ENCODE assay signal across 21 cellular contexts in genomic region chr20:59013031-59013951, GRCh38. TPM values are rescaled to one million over a fixed set of nuclear protein-coding genes. Genes with fewer than 3 reads are reported as not detected.
A peak's percentile ranks its signal among the peaks of the same experiment; 100 is the strongest.
DNase-seq lines count a peak whose midpoint lies in the region; ATAC-seq and TF ChIP-seq lines count a peak whose summit lies in the region.
"Had no signal": no experiment of that assay in that cellular context is flagged by ENCODE, and none has a peak within 500 bp of the region (broad histone marks: within the 10 kb centered on the region; RNA-seq: fewer than 3 reads in every experiment).

No MANE protein-coding gene starts in this region.

- peak; percentile 30 for DNase-seq in right atrium auricular region (ENCODE audit: low spot score)
- DNase-seq in Right ventricle myocardium superior = no peak
- DNase-seq in activated CD8-positive, alpha-beta memory T cell treated with anti-CD3 and anti-CD28 coated beads, Interleukin-2, amount 10 ng/mL, durations not matched to agents 7 days and 5 days = peak; percentile 36
- DNase-seq in naive thymus-derived CD4-positive, alpha-beta T cell = peak in 1 of 9 donors; percentile 13
- peak; percentile 7 for DNase-seq in testis
- DNase-seq in HPDE6-E6E7 (ENCODE audit: extremely low spot score) = no peak
- no peak for DNase-seq in NCI-H128 (lab: John Stamatoyannopoulos, UW; ENCODE audit: unreplicated experiment)
- no peak for DNase-seq in NCI-H446 (lab: John Stamatoyannopoulos, UW)
- DNase-seq: brain microvascular endothelial cell, COR-L47, hippocampal formation, KBM-7, NCI-H187 treated with DMSO at 0.1 percent for 48 hours had no signal

- WGBS in testis, 2 donors = 90 to 91% methylated on average over 17 of the region's 17 CpGs

- TF ChIP-seq CTCF in right atrium auricular region (IDR thresholded peaks at IDR 0.05) (no peak), testis (IDR thresholded peaks at IDR 0.05) (no peak)

- no peak for TF ChIP-seq POLR2A in testis (IDR thresholded peaks at IDR 0.05)

- no peaks in the 10 kb centered on the region for H3K27me3 Mint-ChIP-seq in activated CD8-positive, alpha-beta memory T cell treated with anti-CD3 and anti-CD28 coated beads, Interleukin-2, amount 10 ng/mL, durations not matched to agents 7 days and 5 days
- H3K27me3 Mint-ChIP-seq in naive thymus-derived CD4-positive, alpha-beta T cell = no peaks in the 10 kb centered on the region
- H3K27me3 Mint-ChIP-seq: activated naive CD8-positive, alpha-beta T cell; memory B cell had no signal

- H3K27me3 ChIP-seq in right atrium auricular region (no peaks in the 10 kb centered on the region), testis (no peaks in the 10 kb centered on the region)
- H3K27me3 ChIP-seq in naive thymus-derived CD4-positive, alpha-beta T cell (ENCODE audit: control insufficient read depth in 2 of 2, insufficient read depth in 2 of 2, low read length in 2 of 2) = no peaks in the 10 kb centered on the region
- H3K27me3 ChIP-seq: brain microvascular endothelial cell had no signal

- H3K36me3 Mint-ChIP-seq in activated CD8-positive, alpha-beta memory T cell treated with anti-CD3 and anti-CD28 coated beads, Interleukin-2, amount 10 ng/mL, durations not matched to agents 7 days and 5 days = no peaks in the 10 kb centered on the region
- no peaks in the 10 kb centered on the region for H3K36me3 Mint-ChIP-seq in naive thymus-derived CD4-positive, alpha-beta T cell
- H3K36me3 Mint-ChIP-seq: activated naive CD8-positive, alpha-beta T cell; memory B cell had no signal

- ATAC-seq in Right ventricle myocardium superior (ENCODE audit: poor library complexity) = no peak
- ATAC-seq in activated CD8-positive, alpha-beta memory T cell treated with anti-CD3 and anti-CD28 coated beads, Interleukin-2, amount 10 ng/mL, durations not matched to agents 7 days and 5 days = no peak
- ATAC-seq in naive thymus-derived CD4-positive, alpha-beta T cell = no peak

- POLR2A ChIA-PET in naive thymus-derived CD4-positive, alpha-beta T cell (lab: Charles Lee) = interaction anchor here (0.6 to 1.4 kb wide), 4 partner anchors 8 to 21 kb away, joined by 3 to 4 read pairs (median 4); partner anchors contain the start of gene ATP5F1E

- H3K36me3 ChIP-seq in right atrium auricular region (no peaks in the 10 kb centered on the region), testis (ENCODE audit: low read depth, missing control alignments) (no peaks in the 10 kb centered on the region)
- no peaks in the 10 kb centered on the region for H3K36me3 ChIP-seq in naive thymus-derived CD4-positive, alpha-beta T cell (ENCODE audit: control insufficient read depth in 2 of 3, insufficient read depth in 3 of 3, low read length in 3 of 3)
- H3K36me3 ChIP-seq: brain microvascular endothelial cell had no signal

- peaks cover 0 to 68% of the 10 kb centered on the region in 2 donors for H3K4me1 ChIP-seq in right atrium auricular region
- H3K4me1 ChIP-seq in naive thymus-derived CD4-positive, alpha-beta T cell (ENCODE audit: control insufficient read depth in 2 of 2, insufficient read depth in 2 of 2, low read length in 2 of 2) = peaks cover 10 to 24% of the 10 kb centered on the region in 2 donors
- H3K4me1 ChIP-seq in testis = peaks cover 20% of the 10 kb centered on the region

- H3K27ac ChIP-seq in right atrium auricular region = no peak overlapping the region
- no peak overlapping the region for H3K27ac ChIP-seq in naive thymus-derived CD4-positive, alpha-beta T cell (ENCODE audit: low read depth, low read length)
- H3K27ac ChIP-seq in testis = no peak overlapping the region
- H3K27ac ChIP-seq: brain microvascular endothelial cell had no signal

- CTCF ChIA-PET in activated CD8-positive, alpha-beta memory T cell treated with anti-CD3 and anti-CD28 coated beads, Interleukin-2, amount 10 ng/mL, durations not matched to agents 7 days and 5 days (lab: Charles Lee) = interaction anchor here (0.9 to 1.4 kb wide), 2 partner anchors 18 to 19 kb away, joined by 3 read pairs; partner anchors contain the start of gene ATP5F1E
- CTCF ChIA-PET in naive thymus-derived CD4-positive, alpha-beta T cell (lab: Charles Lee) = no interaction called here

- no peaks in the 10 kb centered on the region for H3K9me3 ChIP-seq in right atrium auricular region
- H3K9me3 ChIP-seq in naive thymus-derived CD4-positive, alpha-beta T cell (ENCODE audit: control insufficient read depth in 2 of 3, low read length in 3 of 3) = no peaks in the 10 kb centered on the region
- H3K9me3 ChIP-seq in testis = no peaks in the 10 kb centered on the region

- no peaks in the 10 kb centered on the region for H3K9me3 Mint-ChIP-seq in activated CD8-positive, alpha-beta memory T cell treated with anti-CD3 and anti-CD28 coated beads, Interleukin-2, amount 10 ng/mL, durations not matched to agents 7 days and 5 days (ENCODE audit: low read depth)
- no peaks in the 10 kb centered on the region for H3K9me3 Mint-ChIP-seq in naive thymus-derived CD4-positive, alpha-beta T cell
- H3K9me3 Mint-ChIP-seq: memory B cell, neural crest cell had no signal

- H3K4me3 Mint-ChIP-seq in activated CD8-positive, alpha-beta memory T cell treated with anti-CD3 and anti-CD28 coated beads, Interleukin-2, amount 10 ng/mL, durations not matched to agents 7 days and 5 days = no peak overlapping the region
- H3K4me3 Mint-ChIP-seq in naive thymus-derived CD4-positive, alpha-beta T cell = peak overlapping the region in 6 of 10 donors; percentile 2 to 56 (median 22)
- H3K4me3 Mint-ChIP-seq: memory B cell, neural crest cell had no signal

- H3K4me3 ChIP-seq in right atrium auricular region (no peak overlapping the region), testis (no peak overlapping the region)
- no peak overlapping the region for H3K4me3 ChIP-seq in naive thymus-derived CD4-positive, alpha-beta T cell (ENCODE audit: low read length)
- H3K4me3 ChIP-seq: coronary artery had no signal

- intact Hi-C loops in Right ventricle myocardium superior (cut with DNase I) (no loop called here), testis (cut with DNase I; ENCODE audit: low total_unique reads) (no loop called here)
- intact Hi-C loops in naive thymus-derived CD4-positive, alpha-beta T cell (cut with micrococcal nuclease) = no loop called here

- peaks cover 53% of the 10 kb centered on the region for H3K4me1 Mint-ChIP-seq in activated CD8-positive, alpha-beta memory T cell treated with anti-CD3 and anti-CD28 coated beads, Interleukin-2, amount 10 ng/mL, durations not matched to agents 7 days and 5 days
- H3K4me1 Mint-ChIP-seq in naive thymus-derived CD4-positive, alpha-beta T cell = peaks cover 24 to 53% (median 47%) of the 10 kb centered on the region in 7 donors

- no peak overlapping the region for H3K27ac Mint-ChIP-seq in activated CD8-positive, alpha-beta memory T cell treated with anti-CD3 and anti-CD28 coated beads, Interleukin-2, amount 10 ng/mL, durations not matched to agents 7 days and 5 days
- peak overlapping the region in 5 of 9 donors; percentile 12 to 84 (median 55) for H3K27ac Mint-ChIP-seq in naive thymus-derived CD4-positive, alpha-beta T cell
- H3K27ac Mint-ChIP-seq: memory B cell had no signal

RNA-seq across cellular contexts. Expression of gene TUBB1, which starts 5.9 kb away (rescaled TPM):
- under 1 TPM; 0.19 to 0.35 TPM for total RNA-seq in right atrium auricular region
- total RNA-seq in Right ventricle myocardium superior = 0.22 TPM
- total RNA-seq in activated CD8-positive, alpha-beta memory T cell treated with anti-CD3 and anti-CD28 coated beads, Interleukin-2, amount 10 ng/mL, durations not matched to agents 7 days and 5 days = not detected
- 1 to 10 TPM in 1 of 5 experiments, under 1 TPM in 1, not detected in 3; 0.98 to 9.5 TPM for total RNA-seq in naive thymus-derived CD4-positive, alpha-beta T cell
- polyA plus RNA-seq in naive thymus-derived CD4-positive, alpha-beta T cell = under 1 TPM; 0.14 to 0.22 TPM
- under 1 TPM; 0.25 to 0.55 TPM for total RNA-seq in testis
- 1.3 TPM for polyA plus RNA-seq in testis (ENCODE audit: insufficient read depth, low read depth, low replicate concordance)
- total RNA-seq: fibroblast of villous mesenchyme, H4, NCI-H460, neural crest cell, renal cortical epithelial cell had no signal

RNA-seq across cellular contexts. Expression of gene CTSZ, which starts 6.2 kb away (rescaled TPM):
- total RNA-seq in right atrium auricular region (100 to 1,000 TPM; 117 to 152 TPM), Right ventricle myocardium superior (133 TPM), testis (10 to 100 TPM; 49.4 to 77.4 TPM)
- 10 to 100 TPM; 39.6 to 48.0 TPM for total RNA-seq in activated CD8-positive, alpha-beta memory T cell treated with anti-CD3 and anti-CD28 coated beads, Interleukin-2, amount 10 ng/mL, durations not matched to agents 7 days and 5 days
- total RNA-seq in naive thymus-derived CD4-positive, alpha-beta T cell = 100 to 1,000 TPM in 1 of 5 experiments, 10 to 100 TPM in 4; 29.5 to 165 (median 34.1) TPM
- polyA plus RNA-seq in naive thymus-derived CD4-positive, alpha-beta T cell = 1 to 10 TPM; 1.0 to 3.0 TPM
- 120 TPM for polyA plus RNA-seq in testis (ENCODE audit: insufficient read depth, low read depth, low replicate concordance)

RNA-seq across cellular contexts. Expression of gene ATP5F1E, which starts 18.8 kb away (rescaled TPM):
- 10 to 100 TPM; 41.3 to 42.0 TPM for total RNA-seq in right atrium auricular region
- 143 TPM for total RNA-seq in Right ventricle myocardium superior
- total RNA-seq in activated CD8-positive, alpha-beta memory T cell treated with anti-CD3 and anti-CD28 coated beads, Interleukin-2, amount 10 ng/mL, durations not matched to agents 7 days and 5 days = 10 to 100 TPM; 78.3 to 80.8 TPM
- total RNA-seq in naive thymus-derived CD4-positive, alpha-beta T cell = 10 to 100 TPM; 57.0 to 81.7 (median 67.4) TPM
- polyA plus RNA-seq in naive thymus-derived CD4-positive, alpha-beta T cell = 10 to 100 TPM; 31.4 to 75.7 TPM
- total RNA-seq in testis = 10 to 100 TPM; 24.6 to 25.5 TPM
- polyA plus RNA-seq in testis (ENCODE audit: insufficient read depth, low read depth, low replicate concordance) = 76.0 TPM

RNA-seq across cellular contexts. Expression of gene PRELID3B, which starts 29.3 kb away (rescaled TPM):
- total RNA-seq in right atrium auricular region (10 to 100 TPM; 34.6 to 35.2 TPM), Right ventricle myocardium superior (37.6 TPM), testis (10 to 100 TPM; 29.1 to 35.3 TPM)
- 100 to 1,000 TPM in 1 of 2 experiments, 10 to 100 TPM in 1; 80.4 to 104 TPM for total RNA-seq in activated CD8-positive, alpha-beta memory T cell treated with anti-CD3 and anti-CD28 coated beads, Interleukin-2, amount 10 ng/mL, durations not matched to agents 7 days and 5 days
- total RNA-seq in naive thymus-derived CD4-positive, alpha-beta T cell = 10 to 100 TPM; 37.1 to 70.4 (median 44.0) TPM
- polyA plus RNA-seq in naive thymus-derived CD4-positive, alpha-beta T cell = 10 to 100 TPM; 17.6 to 27.4 TPM
- 54.3 TPM for polyA plus RNA-seq in testis (ENCODE audit: insufficient read depth, low read depth, low replicate concordance)

RNA-seq across cellular contexts. Expression of gene NELFCD, which starts 32.2 kb away (rescaled TPM):
- total RNA-seq in right atrium auricular region = 10 to 100 TPM; 24.5 to 27.5 TPM
- 29.0 TPM for total RNA-seq in Right ventricle myocardium superior
- total RNA-seq in activated CD8-positive, alpha-beta memory T cell treated with anti-CD3 and anti-CD28 coated beads, Interleukin-2, amount 10 ng/mL, durations not matched to agents 7 days and 5 days = 10 to 100 TPM; 71.2 to 86.2 TPM
- 10 to 100 TPM; 84.5 to 96.1 (median 90.8) TPM for total RNA-seq in naive thymus-derived CD4-positive, alpha-beta T cell
- 10 to 100 TPM; 65.0 to 81.6 TPM for polyA plus RNA-seq in naive thymus-derived CD4-positive, alpha-beta T cell
- total RNA-seq in testis = 100 to 1,000 TPM; 103 to 123 TPM
- polyA plus RNA-seq in testis (ENCODE audit: insufficient read depth, low read depth, low replicate concordance) = 105 TPM

Comparison
In these comparisons a context has a peak if more than half of its experiments do, and no peak if none do; other contexts are left out.
1. DNase-seq: peak in right atrium auricular region (single experiment), activated CD8-positive, alpha-beta memory T cell treated with anti-CD3 and anti-CD28 coated beads, Interleukin-2, amount 10 ng/mL, durations not matched to agents 7 days and 5 days (single experiment) and testis (single experiment); none in Right ventricle myocardium superior (single experiment), HPDE6-E6E7 (single experiment), NCI-H128 (single experiment) and NCI-H446 (0 of 2).